Comparison of ENCODE assay signal across 2 cellular contexts in the genomic region with DNA sequence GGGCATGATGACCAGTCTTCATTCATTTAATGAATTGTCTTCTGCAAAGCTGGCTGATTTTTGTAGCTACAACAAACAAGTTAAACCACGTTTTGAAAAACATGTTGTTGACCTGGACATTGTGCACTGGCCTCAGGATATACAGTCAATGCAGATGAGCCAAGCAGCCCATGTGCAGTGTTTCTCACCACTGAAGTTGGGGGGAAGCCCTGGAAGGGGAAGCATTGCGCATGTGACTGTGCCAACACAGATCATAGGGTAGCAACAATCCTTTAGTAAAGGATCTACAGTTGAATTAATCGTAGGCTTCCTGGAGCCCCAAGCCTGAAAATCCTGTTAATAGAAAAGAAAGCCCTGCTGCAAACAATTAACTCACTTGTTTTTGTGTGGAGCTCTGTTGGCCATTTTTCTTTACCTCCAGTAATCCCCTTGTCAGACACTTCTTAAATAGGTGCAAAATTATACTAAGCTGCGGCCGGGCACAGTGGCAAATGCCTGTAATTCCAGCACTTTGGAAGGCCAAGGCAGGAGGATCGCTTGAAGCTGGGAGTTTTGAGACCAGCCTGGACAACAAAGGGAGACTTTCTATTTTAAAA.
TF ChIP-seq lines count a peak whose summit lies in the region.

No MANE protein-coding gene starts in this region.

TF ChIP-seq in GM23338, 12 proteins besides CTCF, POLR2A, EP300 and RAD21 (continued from another document):
- TF ChIP-seq, protein P1, sequence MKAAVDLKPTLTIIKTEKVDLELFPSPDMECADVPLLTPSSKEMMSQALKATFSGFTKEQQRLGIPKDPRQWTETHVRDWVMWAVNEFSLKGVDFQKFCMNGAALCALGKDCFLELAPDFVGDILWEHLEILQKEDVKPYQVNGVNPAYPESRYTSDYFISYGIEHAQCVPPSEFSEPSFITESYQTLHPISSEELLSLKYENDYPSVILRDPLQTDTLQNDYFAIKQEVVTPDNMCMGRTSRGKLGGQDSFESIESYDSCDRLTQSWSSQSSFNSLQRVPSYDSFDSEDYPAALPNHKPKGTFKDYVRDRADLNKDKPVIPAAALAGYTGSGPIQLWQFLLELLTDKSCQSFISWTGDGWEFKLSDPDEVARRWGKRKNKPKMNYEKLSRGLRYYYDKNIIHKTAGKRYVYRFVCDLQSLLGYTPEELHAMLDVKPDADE (IDR thresholded peaks at IDR 0.05): no peak
TF ChIP-seq in GM23338: peak in this region for 0.

TF ChIP-seq in H1, 55 proteins besides CTCF, POLR2A, EP300 and RAD21 (continued from another document):
- no peak for TF ChIP-seq RFX5 (IDR thresholded peaks at IDR 0.05; ENCODE audit: borderline replicate concordance, low read depth, low read length)
- TF ChIP-seq, protein P2, sequence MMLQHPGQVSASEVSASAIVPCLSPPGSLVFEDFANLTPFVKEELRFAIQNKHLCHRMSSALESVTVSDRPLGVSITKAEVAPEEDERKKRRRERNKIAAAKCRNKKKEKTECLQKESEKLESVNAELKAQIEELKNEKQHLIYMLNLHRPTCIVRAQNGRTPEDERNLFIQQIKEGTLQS (IDR thresholded peaks at IDR 0.05; ENCODE audit: insufficient read depth, low read depth, low read length): no peak
- no peak for TF ChIP-seq TEAD4 (IDR thresholded peaks at IDR 0.05; ENCODE audit: low read depth, low read length)
- TF ChIP-seq GTF2F1 (IDR thresholded peaks at IDR 0.05; ENCODE audit: borderline replicate concordance, low read depth, low read length): no peak
- no peak for TF ChIP-seq RXRA (IDR thresholded peaks at IDR 0.05; ENCODE audit: insufficient read depth, low read depth, low read length)
- no peak for TF ChIP-seq TCF12 (IDR thresholded peaks at IDR 0.05; ENCODE audit: low read depth, low read length)
- no peak for TF ChIP-seq KDM5A (IDR thresholded peaks at IDR 0.05; ENCODE audit: low read length)
- TF ChIP-seq RNF2 (IDR thresholded peaks at IDR 0.05; ENCODE audit: borderline replicate concordance, low read depth, low read length, missing control alignments, poor library complexity, severe bottlenecking): no peak
- TF ChIP-seq BACH1 (IDR thresholded peaks at IDR 0.05; ENCODE audit: low read length): no peak
- no peak for TF ChIP-seq SP4 (IDR thresholded peaks at IDR 0.05; ENCODE audit: low read length)
- TF ChIP-seq JUN (IDR thresholded peaks at IDR 0.05; ENCODE audit: low read depth, low read length): no peak
- no peak for TF ChIP-seq FOSL1 (IDR thresholded peaks at IDR 0.05; ENCODE audit: insufficient read depth, low read depth, low read length)
- no peak for TF ChIP-seq CHD7 (IDR thresholded peaks at IDR 0.05; ENCODE audit: insufficient replicate concordance, low read length)
- no peak for TF ChIP-seq POLR2AphosphoS5 (IDR thresholded peaks at IDR 0.05; ENCODE audit: low read depth, low read length)
- no peak for TF ChIP-seq BCL11A (IDR thresholded peaks at IDR 0.05; ENCODE audit: low read depth in 2 of 2, low read length in 2 of 2)
- TF ChIP-seq CBX5 (IDR thresholded peaks at IDR 0.05; ENCODE audit: low read depth, low read length): no peak
- no peak for TF ChIP-seq E2F6 (IDR thresholded peaks at IDR 0.05)
